ENCODE assay signal across 8 cellular contexts in genomic region chr3:38648659-38649499, GRCh38. TPM values are rescaled to one million over a fixed set of nuclear protein-coding genes. Genes with fewer than 3 reads are reported as not detected.
DNase-seq lines count a peak whose midpoint lies in the region; ATAC-seq, FAIRE-seq and TF ChIP-seq lines count a peak whose summit lies in the region.

No MANE protein-coding gene starts in this region.

- H3K27ac ChIP-seq in GM23248 (no peak overlapping the region), SJSA1 (no peak overlapping the region), right atrium auricular region (peak overlapping the region; percentile 87 to 93), small intestine (ENCODE audit: low read depth in 1 of 2, low read length in 1 of 2) (no peak overlapping the region)

- H3K4me2 ChIP-seq in GM23248 (ENCODE audit: unreplicated experiment) = peak overlapping the region; percentile 54

- H3K79me2 ChIP-seq in GM23248 (ENCODE audit: insufficient read depth) = no peaks in the 10 kb centered on the region

- no peak for TF ChIP-seq CTCF in right atrium auricular region (IDR thresholded peaks at IDR 0.05)

- no peak for DNase-seq in GM23248
- no peak for DNase-seq in SJSA1 (ENCODE audit: low read depth in 1 of 2, low spot score in 2 of 2)
- DNase-seq in right atrium auricular region (ENCODE audit: low spot score) = no peak
- no peak for DNase-seq in small intestine
- no peak for DNase-seq in RCC 7860 (ENCODE audit: low spot score)
- no peak for DNase-seq in AML-193 (lab: John Stamatoyannopoulos, UW)

- FAIRE-seq in small intestine (lab: Jason Lieb, UNC) (no peak), RCC 7860 (lab: Jason Lieb, UNC) (no peak)

- no peaks in the 10 kb centered on the region for H3K36me3 ChIP-seq in GM23248 (ENCODE audit: low read depth)
- no peaks in the 10 kb centered on the region; the same call in 1 of the 2 replicates for H3K36me3 ChIP-seq in SJSA1
- no peaks in the 10 kb centered on the region for H3K36me3 ChIP-seq in right atrium auricular region
- no peaks in the 10 kb centered on the region for H3K36me3 ChIP-seq in small intestine (ENCODE audit: control insufficient read depth in 2 of 2, insufficient read depth in 2 of 2, low read length in 2 of 2)

- H3K4me1 ChIP-seq in GM23248 (ENCODE audit: insufficient read depth) (no peaks in the 10 kb centered on the region), SJSA1 (replicated peaks) (peaks cover 21% of the 10 kb centered on the region), right atrium auricular region (peaks cover 0 to 45% of the 10 kb centered on the region in 2 donors), small intestine (ENCODE audit: control insufficient read depth in 2 of 2, insufficient read depth in 1 of 2, low read depth in 1 of 2, low read length in 1 of 2) (peaks cover 0 to 2% of the 10 kb centered on the region in 2 donors)

- H4K20me1 ChIP-seq in GM23248 (ENCODE audit: insufficient read depth) = no peaks in the 10 kb centered on the region

- peak overlapping the region; percentile 55 for H3K4me3 ChIP-seq in GM23248
- peak overlapping the region; percentile 69 for H3K4me3 ChIP-seq in SJSA1
- H3K4me3 ChIP-seq in right atrium auricular region = peak overlapping the region; percentile 62 to 66
- peak overlapping the region; percentile 12 to 54 for H3K4me3 ChIP-seq in small intestine (ENCODE audit: low read depth in 1 of 2, low read length in 2 of 2)

- H3K9ac ChIP-seq in GM23248 = no peak overlapping the region

- peak overlapping the region; percentile 56 for H2AFZ ChIP-seq in GM23248

- H3K27me3 ChIP-seq in GM23248 (replicated peaks; ENCODE audit: insufficient read depth) = peaks cover 57% of the 10 kb centered on the region
- H3K27me3 ChIP-seq in SJSA1 (replicated peaks) = no peaks in the 10 kb centered on the region
- no peaks in the 10 kb centered on the region for H3K27me3 ChIP-seq in right atrium auricular region
- peaks cover 0 to 11% of the 10 kb centered on the region in 2 donors for H3K27me3 ChIP-seq in small intestine (ENCODE audit: control insufficient read depth in 2 of 2, insufficient read depth in 2 of 2, low read length in 2 of 2)

- no peaks in the 10 kb centered on the region for H3F3A ChIP-seq in GM23248 (ENCODE audit: insufficient read depth)

- no peaks in the 10 kb centered on the region for H3K9me2 ChIP-seq in GM23248 (ENCODE audit: insufficient read depth)

- ATAC-seq in GM19395 (IDR thresholded peaks at IDR 0.05; ENCODE audit: unreplicated experiment) (no peak), HG02759 (IDR thresholded peaks at IDR 0.05; ENCODE audit: unreplicated experiment) (no peak)

- no peaks in the 10 kb centered on the region for H3K9me3 ChIP-seq in GM23248 (ENCODE audit: low read depth)
- H3K9me3 ChIP-seq in SJSA1 (replicated peaks) = no peaks in the 10 kb centered on the region; the same call in 1 of the 2 replicates
- no peaks in the 10 kb centered on the region for H3K9me3 ChIP-seq in right atrium auricular region
- H3K9me3 ChIP-seq in small intestine (ENCODE audit: control insufficient read depth, low read depth) = no peaks in the 10 kb centered on the region

- WGBS in GM23248 (ENCODE audit: low coverage in 1 of 2, low lambda C conversion rate in 2 of 2, missing lambda C conversion rate in 2 of 2), 2 experiments = 9 to 14% methylated on average over 31 to 55 of the region's 56 CpGs
- 7 to 9% (median 9%) methylated on average over 46 to 56 of the region's 56 CpGs for WGBS in small intestine, 3 donors

- in situ Hi-C loops in GM23248 (cut with MboI) = no loop called here

RNA-seq across cellular contexts. Expression of gene SCN5A, which starts 0.6 kb away (rescaled TPM):
- total RNA-seq in GM23248 (2014; rRNA removed; shearing (Covaris generic)) = 0.13 TPM in 1 of 2 replicates, not detected in the other
- polyA plus RNA-seq in GM23248 (2016; fragmentation: Nextera tagmentation; extraction: Ambion mirVana) (not detected in 2 replicates), small intestine (under 1 TPM in 2 of 3 donors, not detected in 1; 0.27 to 0.75 TPM)
- total RNA-seq in SJSA1 (2014; rRNA removed; shearing (Covaris generic)) = 1.6 and 4.1 TPM in 2 replicates
- total RNA-seq in right atrium auricular region = 100 to 1,000 TPM; 102 to 118 TPM

Comparison
In these comparisons a context has a peak if more than half of its experiments do, and no peak if none do; other contexts are left out.
1. H3K27ac ChIP-seq: peak in right atrium auricular region (2 of 2); none in GM23248 (single experiment), SJSA1 (single experiment) and small intestine (0 of 2).
2. RNA of gene SCN5A, which starts 0.6 kb away (total RNA-seq): 102 to 118 TPM in right atrium auricular region; 1.6 to 4.1 TPM in SJSA1 and 0.13 TPM in GM23248; every median in the first group is over 10 times any median in the second.
3. Peak in every context shown above with its lines, with median percentiles within 50 percentile points of each other: H3K4me3 ChIP-seq.